33 cellular contexts compared by ENCODE assay signal in genomic region chr17:36645358-36645757, GRCh38. TPM values are rescaled to one million over a fixed set of nuclear protein-coding genes. Genes with fewer than 3 reads are reported as not detected.
"Had no signal": no experiment of that assay in that cellular context is flagged by ENCODE, and none has a peak within 500 bp of the region (broad histone marks: within the 10 kb centered on the region; RNA-seq: fewer than 3 reads in every experiment).

No MANE protein-coding gene starts in this region.

- H3K9me3 Mint-ChIP-seq: activated CD8-positive, alpha-beta T cell treated with anti-CD3 and anti-CD28 coated beads for 36 hours; activated naive CD4-positive, alpha-beta T cell treated with anti-CD3 and anti-CD28 coated beads, Interleukin-2, amount 50 U/mL, for 24 hours; activated naive CD8-positive, alpha-beta T cell treated with anti-CD3 and anti-CD28 coated beads, Interleukin-2, amount 10 ng/mL, durations not matched to agents 7 days and 5 days; activated T-cell treated with anti-CD3 and anti-CD28 coated beads, Interleukin-2, amount 50 U/mL, for 72 hours; activated T-helper 17 cell treated with anti-CD3 and anti-CD28 coated beads, Interleukin-2, amount 50 U/mL, for 72 hours; central memory CD8-positive, alpha-beta T cell; IgD-negative memory B cell; T-helper 1 cell treated with Interleukin-12 subunit alpha and Interleukin-12 subunit beta and Interleukin-4 antibody, amounts not matched to agents 30 μg/mL and 1 μg/mL, for 36 hours; T-helper 2 cell treated with Interferon-gamma antibody and Interleukin-4, amounts not matched to agents 5 μg/mL and 100 μg/mL, for 36 hours had no signal

- H3K4me3 ChIP-seq: ascending aorta, cardiac muscle cell, MG63, SJSA1 had no signal

- H3K27ac Mint-ChIP-seq: activated CD8-positive, alpha-beta T cell treated with anti-CD3 and anti-CD28 coated beads for 36 hours; activated naive CD4-positive, alpha-beta T cell treated with anti-CD3 and anti-CD28 coated beads, Interleukin-2, amount 50 U/mL, for 24 hours; activated naive CD8-positive, alpha-beta T cell treated with anti-CD3 and anti-CD28 coated beads, Interleukin-2, amount 10 ng/mL, durations not matched to agents 7 days and 5 days; activated T-cell treated with anti-CD3 and anti-CD28 coated beads, Interleukin-2, amount 50 U/mL, for 72 hours; activated T-helper 17 cell treated with anti-CD3 and anti-CD28 coated beads, Interleukin-2, amount 50 U/mL, for 72 hours; IgD-negative memory B cell; T-helper 1 cell treated with Interleukin-12 subunit alpha and Interleukin-12 subunit beta and Interleukin-4 antibody, amounts not matched to agents 30 μg/mL and 1 μg/mL, for 36 hours; T-helper 2 cell treated with Interferon-gamma antibody and Interleukin-4, amounts not matched to agents 5 μg/mL and 100 μg/mL, for 36 hours had no signal

- H3K36me3 Mint-ChIP-seq: activated naive CD8-positive, alpha-beta T cell treated with anti-CD3 and anti-CD28 coated beads, Interleukin-2, amount 10 ng/mL, durations not matched to agents 7 days and 5 days; IgD-negative memory B cell had no signal

- H3K9me3 ChIP-seq: ascending aorta, MG63, SJSA1, SK-N-SH had no signal

- H3K27ac ChIP-seq: ascending aorta, cardiac muscle cell, SJSA1 had no signal

- H3K4me3 Mint-ChIP-seq: activated CD8-positive, alpha-beta T cell treated with anti-CD3 and anti-CD28 coated beads for 36 hours; activated naive CD4-positive, alpha-beta T cell treated with anti-CD3 and anti-CD28 coated beads, Interleukin-2, amount 50 U/mL, for 24 hours; activated naive CD8-positive, alpha-beta T cell treated with anti-CD3 and anti-CD28 coated beads, Interleukin-2, amount 10 ng/mL, durations not matched to agents 7 days and 5 days; activated T-cell treated with anti-CD3 and anti-CD28 coated beads, Interleukin-2, amount 50 U/mL, for 72 hours; activated T-helper 17 cell treated with anti-CD3 and anti-CD28 coated beads, Interleukin-2, amount 50 U/mL, for 72 hours; central memory CD8-positive, alpha-beta T cell; IgD-negative memory B cell; T-helper 1 cell treated with Interleukin-12 subunit alpha and Interleukin-12 subunit beta and Interleukin-4 antibody, amounts not matched to agents 30 μg/mL and 1 μg/mL, for 36 hours; T-helper 2 cell treated with Interferon-gamma antibody and Interleukin-4, amounts not matched to agents 5 μg/mL and 100 μg/mL, for 36 hours had no signal

- DNase-seq: activated CD4-positive, alpha-beta T cell treated with anti-CD3 and anti-CD28 coated beads for 1 hour; activated CD4-positive, alpha-beta T cell treated with anti-CD3 and anti-CD28 coated beads for 48 hours; activated CD4-positive, CD25-positive, alpha-beta regulatory T cell; activated CD8-positive, alpha-beta T cell treated with anti-CD3 and anti-CD28 coated beads for 36 hours; activated effector memory CD4-positive, alpha-beta T cell treated with anti-CD3 and anti-CD28 coated beads, Interleukin-2, amount 50 U/mL, for 16 hours; activated naive CD4-positive, alpha-beta T cell; activated naive CD8-positive, alpha-beta T cell treated with anti-CD3 and anti-CD28 coated beads, Interleukin-2, amount 10 ng/mL, durations not matched to agents 7 days and 5 days; activated T-cell treated with anti-CD3 and anti-CD28 coated beads, Interleukin-2, amount 50 U/mL, for 1 hour; activated T-cell treated with anti-CD3 and anti-CD28 coated beads, Interleukin-2, amount 50 U/mL, for 72 hours; amygdala; Kasumi-1; KG1; MG63; NCI-H1092; NCI-H1436 treated with DMSO at 0.1 percent for 48 hours; NCI-H187; NCI-H2029 treated with DMSO at 0.1 percent for 48 hours; NCI-H2171; NCI-H226; NCI-H446 treated with DMSO at 0.1 percent for 48 hours; NCI-H524; NCI-H69; SHP77 treated with DMSO at 0.1 percent for 48 hours; SK-N-SH had no signal

RNA-seq across cellular contexts. Expression of gene MRM1, which starts 44.0 kb away (rescaled TPM):
- total RNA-seq: ascending aorta had no signal
